1 cellular context compared by ENCODE assay signal in genomic region chr14:54098536-54098935, GRCh38.
TF ChIP-seq lines count a peak whose summit lies in the region.

No MANE protein-coding gene starts in this region.

TF ChIP-seq in HCT116, 20 proteins besides CTCF, POLR2A, EP300 and RAD21 (continued from another document):
- TF ChIP-seq REST (IDR thresholded peaks at IDR 0.05; ENCODE audit: low read depth) (no peak), ATF3 (IDR thresholded peaks at IDR 0.05) (no peak), CBX3 (IDR thresholded peaks at IDR 0.05; ENCODE audit: low read depth) (no peak), MAX (IDR thresholded peaks at IDR 0.05) (no peak)
TF ChIP-seq in HCT116: peak in this region for 0.
